ENCODE assay signal across 8 cellular contexts in genomic region chr5:140648132-140648432, GRCh38. TPM values are rescaled to one million over a fixed set of nuclear protein-coding genes. Genes with fewer than 3 reads are reported as not detected.
DNase-seq lines count a peak whose midpoint lies in the region; ATAC-seq lines count a peak whose summit lies in the region.

No MANE protein-coding gene starts in this region.

- H3K36me3 Mint-ChIP-seq in activated CD4-positive, alpha-beta T cell treated with anti-CD3 and anti-CD28 coated beads, Interleukin-2, amount 10 ng/mL, durations not matched to agents 24 days and 14 days (ENCODE audit: low read depth), result peaks cover 63% of the 10 kb centered on the region
- H3K36me3 Mint-ChIP-seq in activated CD8-positive, alpha-beta T cell treated with anti-CD3 and anti-CD28 coated beads, Interleukin-2, amount 10 ng/mL, durations not matched to agents 7 days and 5 days (ENCODE audit: low read depth), result peaks cover 48% of the 10 kb centered on the region

- POLR2A ChIA-PET in activated CD8-positive, alpha-beta T cell treated with anti-CD3 and anti-CD28 coated beads, Interleukin-2, amount 10 ng/mL, durations not matched to agents 7 days and 5 days (lab: Charles Lee), result interaction anchor here (0.7 to 2.7 kb wide), 19 partner anchors 8 to 246 kb away, joined by 3 to 44 read pairs (median 7); partner anchors contain the start of genes ANKHD1, APBB3, EIF4EBP3 and HARS1

- no peaks in the 10 kb centered on the region for H3K27me3 Mint-ChIP-seq in activated CD4-positive, alpha-beta T cell treated with anti-CD3 and anti-CD28 coated beads, Interleukin-2, amount 10 ng/mL, durations not matched to agents 24 days and 14 days
- no peaks in the 10 kb centered on the region for H3K27me3 Mint-ChIP-seq in activated CD8-positive, alpha-beta T cell treated with anti-CD3 and anti-CD28 coated beads, Interleukin-2, amount 10 ng/mL, durations not matched to agents 7 days and 5 days (ENCODE audit: low read depth)

- peak overlapping the region; percentile 94 for H3K4me3 Mint-ChIP-seq in activated CD4-positive, alpha-beta T cell treated with anti-CD3 and anti-CD28 coated beads, Interleukin-2, amount 10 ng/mL, durations not matched to agents 24 days and 14 days
- H3K4me3 Mint-ChIP-seq in activated CD8-positive, alpha-beta T cell treated with anti-CD3 and anti-CD28 coated beads, Interleukin-2, amount 10 ng/mL, durations not matched to agents 7 days and 5 days, result peak overlapping the region; percentile 96

- peaks cover 24% of the 10 kb centered on the region for H3K4me1 Mint-ChIP-seq in activated CD4-positive, alpha-beta T cell treated with anti-CD3 and anti-CD28 coated beads, Interleukin-2, amount 10 ng/mL, durations not matched to agents 24 days and 14 days
- H3K4me1 Mint-ChIP-seq in activated CD8-positive, alpha-beta T cell treated with anti-CD3 and anti-CD28 coated beads, Interleukin-2, amount 10 ng/mL, durations not matched to agents 7 days and 5 days (ENCODE audit: low read depth), result peaks cover 26% of the 10 kb centered on the region

- H3K9me3 ChIP-seq in iPS-20b (ENCODE audit: insufficient read depth, low read depth, low read length) (no peaks in the 10 kb centered on the region), thymus (ENCODE audit: control insufficient read depth) (no peaks in the 10 kb centered on the region)

- no peaks in the 10 kb centered on the region for H3K9me3 Mint-ChIP-seq in activated CD4-positive, alpha-beta T cell treated with anti-CD3 and anti-CD28 coated beads, Interleukin-2, amount 10 ng/mL, durations not matched to agents 24 days and 14 days
- H3K9me3 Mint-ChIP-seq in activated CD8-positive, alpha-beta T cell treated with anti-CD3 and anti-CD28 coated beads, Interleukin-2, amount 10 ng/mL, durations not matched to agents 7 days and 5 days (ENCODE audit: insufficient read depth), result no peaks in the 10 kb centered on the region

- H3K36me3 ChIP-seq in iPS-20b (ENCODE audit: insufficient read depth, low read depth, low read length) (peaks cover 66% of the 10 kb centered on the region), thymus (ENCODE audit: control insufficient read depth, insufficient read depth) (peaks cover 54% of the 10 kb centered on the region)

- H3K27me3 ChIP-seq in iPS-20b (ENCODE audit: insufficient read depth, low read length) (no peaks in the 10 kb centered on the region), thymus (ENCODE audit: control insufficient read depth, insufficient read depth) (no peaks in the 10 kb centered on the region)

- H3K27ac ChIP-seq in iPS-20b (ENCODE audit: low read length), result peak overlapping the region; percentile 13
- peak overlapping the region; percentile 88 for H3K27ac ChIP-seq in thymus (ENCODE audit: low read depth)

- no peak for DNase-seq in activated CD4-positive, alpha-beta T cell treated with anti-CD3 and anti-CD28 coated beads, Interleukin-2, amount 10 ng/mL, durations not matched to agents 24 days and 14 days
- no peak for DNase-seq in activated CD4-positive, alpha-beta T cell treated with anti-CD3 and anti-CD28 coated beads, Interleukin-2, amount 50 U/mL, for 4 hours
- DNase-seq in activated CD8-positive, alpha-beta T cell treated with anti-CD3 and anti-CD28 coated beads, Interleukin-2, amount 10 ng/mL, durations not matched to agents 7 days and 5 days, result no peak
- no peak for DNase-seq in NK-92 treated with Interleukin-12 subunit alpha and Interleukin-12 subunit beta, amount 100 ng/mL, for 24 hours (lab: John Stamatoyannopoulos, UW)
- DNase-seq in GM19238 (ENCODE audit: insufficient read length, low spot score) (no peak), SW480 (ENCODE audit: low spot score) (no peak)

- CTCF ChIA-PET in activated CD8-positive, alpha-beta T cell treated with anti-CD3 and anti-CD28 coated beads, Interleukin-2, amount 10 ng/mL, durations not matched to agents 7 days and 5 days (lab: Charles Lee), result interaction anchor here (0.7 to 2.5 kb wide), 17 partner anchors 9 to 916 kb away, joined by 3 to 16 read pairs (median 4); partner anchors contain the start of genes APBB3, CD14, EIF4EBP3 and SRA1

- H3K4me1 ChIP-seq in iPS-20b (ENCODE audit: insufficient read depth, low read length), result peaks cover 3% of the 10 kb centered on the region; the same call in 1 of the 2 replicates
- H3K4me1 ChIP-seq in thymus (ENCODE audit: control insufficient read depth, insufficient read depth, low read length), result peaks cover 8% of the 10 kb centered on the region

- H3K27ac Mint-ChIP-seq in activated CD4-positive, alpha-beta T cell treated with anti-CD3 and anti-CD28 coated beads, Interleukin-2, amount 10 ng/mL, durations not matched to agents 24 days and 14 days, result peak overlapping the region; percentile 98
- peak overlapping the region; percentile 98 for H3K27ac Mint-ChIP-seq in activated CD8-positive, alpha-beta T cell treated with anti-CD3 and anti-CD28 coated beads, Interleukin-2, amount 10 ng/mL, durations not matched to agents 7 days and 5 days

- peak overlapping the region; percentile 91; the same call in 1 of the 2 replicates for H3K9ac ChIP-seq in iPS-20b (ENCODE audit: low read depth, low read length)

- WGBS in thymus, result 2% methylated on average over 11 of the region's 11 CpGs

- intact Hi-C loops in activated CD4-positive, alpha-beta T cell treated with anti-CD3 and anti-CD28 coated beads, Interleukin-2, amount 10 ng/mL, durations not matched to agents 24 days and 14 days (cut with micrococcal nuclease), result no loop called here

- H3K4me3 ChIP-seq in iPS-20b (ENCODE audit: low read length) (peak overlapping the region; percentile 90), thymus (ENCODE audit: low read length) (peak overlapping the region; percentile 63)

- ATAC-seq in activated CD8-positive, alpha-beta T cell treated with anti-CD3 and anti-CD28 coated beads, Interleukin-2, amount 10 ng/mL, durations not matched to agents 7 days and 5 days, result peak; percentile 34

RNA-seq across cellular contexts. Expression of gene IK, which starts 0.5 kb away (rescaled TPM):
- total RNA-seq in activated CD4-positive, alpha-beta T cell treated with anti-CD3 and anti-CD28 coated beads, Interleukin-2, amount 10 ng/mL, durations not matched to agents 24 days and 14 days, result 112 and 113 TPM in 2 replicates
- total RNA-seq in activated CD8-positive, alpha-beta T cell treated with anti-CD3 and anti-CD28 coated beads, Interleukin-2, amount 10 ng/mL, durations not matched to agents 7 days and 5 days, result 100 to 1,000 TPM in 1 of 2 experiments, 10 to 100 TPM in 1; 92.1 to 104 TPM
- 94.2 TPM for polyA plus RNA-seq in thymus

RNA-seq across cellular contexts. Expression of gene NDUFA2, which starts 0.7 kb away (rescaled TPM):
- 63.2 and 63.6 TPM in 2 replicates for total RNA-seq in activated CD4-positive, alpha-beta T cell treated with anti-CD3 and anti-CD28 coated beads, Interleukin-2, amount 10 ng/mL, durations not matched to agents 24 days and 14 days
- total RNA-seq in activated CD8-positive, alpha-beta T cell treated with anti-CD3 and anti-CD28 coated beads, Interleukin-2, amount 10 ng/mL, durations not matched to agents 7 days and 5 days, result 10 to 100 TPM; 81.6 to 84.0 TPM
- polyA plus RNA-seq in thymus, result 193 TPM

RNA-seq across cellular contexts. Expression of gene TMCO6, which starts 8.8 kb away (rescaled TPM):
- total RNA-seq in activated CD4-positive, alpha-beta T cell treated with anti-CD3 and anti-CD28 coated beads, Interleukin-2, amount 10 ng/mL, durations not matched to agents 24 days and 14 days, result 38.1 and 41.9 TPM in 2 replicates
- 10 to 100 TPM; 30.5 to 36.5 TPM for total RNA-seq in activated CD8-positive, alpha-beta T cell treated with anti-CD3 and anti-CD28 coated beads, Interleukin-2, amount 10 ng/mL, durations not matched to agents 7 days and 5 days
- 18.4 TPM for polyA plus RNA-seq in thymus

RNA-seq across cellular contexts. Expression of gene CD14, which starts 15.1 kb away (rescaled TPM):
- total RNA-seq in activated CD4-positive, alpha-beta T cell treated with anti-CD3 and anti-CD28 coated beads, Interleukin-2, amount 10 ng/mL, durations not matched to agents 24 days and 14 days, result 0.31 and 0.35 TPM in 2 replicates
- total RNA-seq in activated CD8-positive, alpha-beta T cell treated with anti-CD3 and anti-CD28 coated beads, Interleukin-2, amount 10 ng/mL, durations not matched to agents 7 days and 5 days, result under 1 TPM; 0.42 to 0.45 TPM
- polyA plus RNA-seq in thymus, result 48.6 TPM

RNA-seq across cellular contexts. Expression of gene WDR55, which starts 16.6 kb away (rescaled TPM):
- 41.6 and 42.9 TPM in 2 replicates for total RNA-seq in activated CD4-positive, alpha-beta T cell treated with anti-CD3 and anti-CD28 coated beads, Interleukin-2, amount 10 ng/mL, durations not matched to agents 24 days and 14 days
- total RNA-seq in activated CD8-positive, alpha-beta T cell treated with anti-CD3 and anti-CD28 coated beads, Interleukin-2, amount 10 ng/mL, durations not matched to agents 7 days and 5 days, result 10 to 100 TPM; 40.1 to 41.1 TPM
- polyA plus RNA-seq in thymus, result 24.0 TPM
